Comparison of ENCODE assay signal across 35 cellular contexts in the genomic region with DNA sequence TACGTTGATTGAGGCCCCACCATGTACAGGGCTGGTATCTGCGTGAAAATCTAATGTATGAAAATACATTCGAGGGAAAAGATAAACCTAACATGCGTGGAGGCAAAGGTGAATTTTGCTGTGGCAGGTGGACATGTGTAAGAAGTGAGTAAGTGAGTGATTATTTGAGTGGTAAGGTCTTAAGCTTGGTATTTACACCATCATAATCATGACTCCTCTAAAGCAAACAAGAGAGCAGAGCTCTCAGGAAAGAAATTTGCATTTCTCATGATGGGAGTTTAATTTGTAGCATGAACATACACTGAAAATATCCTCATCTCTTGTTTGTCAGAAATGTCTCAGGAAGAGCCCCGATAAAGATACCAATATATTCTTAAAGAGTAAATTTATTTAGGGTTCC.
"Had no signal": no experiment of that assay in that cellular context is flagged by ENCODE, and none has a peak within 500 bp of the region (broad histone marks: within the 10 kb centered on the region; RNA-seq: fewer than 3 reads in every experiment).

No MANE protein-coding gene starts in this region.

- H3K27ac ChIP-seq: body of pancreas, colonic mucosa, epithelial cell of prostate, esophagus squamous epithelium, gastroesophageal sphincter, heart right ventricle, hepatocyte, WERI-Rb-1 had no signal

- H3K36me3 Mint-ChIP-seq: activated CD4-positive, alpha-beta memory T cell treated with anti-CD3 and anti-CD28 coated beads for 36 hours; activated CD8-positive, alpha-beta memory T cell treated with anti-CD3 and anti-CD28 coated beads, Interleukin-2, amount 10 ng/mL, durations not matched to agents 7 days and 5 days; activated naive CD8-positive, alpha-beta T cell had no signal

- H3K27ac Mint-ChIP-seq: activated CD4-positive, alpha-beta memory T cell treated with anti-CD3 and anti-CD28 coated beads for 36 hours; activated CD4-positive, alpha-beta T cell treated with anti-CD3 and anti-CD28 coated beads for 36 hours; activated CD4-positive, alpha-beta T cell treated with anti-CD3 and anti-CD28 coated beads, Interleukin-2, amount 10 ng/mL, durations not matched to agents 24 days and 14 days; activated CD8-positive, alpha-beta memory T cell treated with anti-CD3 and anti-CD28 coated beads, Interleukin-2, amount 10 ng/mL, durations not matched to agents 7 days and 5 days; activated CD8-positive, alpha-beta T cell treated with anti-CD3 and anti-CD28 coated beads, Interleukin-2, amount 10 ng/mL, durations not matched to agents 7 days and 5 days; activated naive CD8-positive, alpha-beta T cell; activated T-helper 1 cell treated with anti-CD3 and anti-CD28 coated beads, Interleukin-12 subunit alpha, Interleukin-12 subunit beta, Interleukin-2, Interleukin-4 antibody, amounts not matched to agents 30 ng/mL and 10 ng/mL and 1 ng/mL, durations not matched to agents 14 hours and 24 hours and 36 hours; activated T-helper 2 cell treated with anti-CD3 and anti-CD28 coated beads, Interferon-gamma antibody, Interleukin-2, Interleukin-4, amounts not matched to agents 10 μg/mL and 5 μg/mL and 100 μg/mL, durations not matched to agents 14 hours and 24 hours and 36 hours; T-helper 17 cell; T-helper 2 cell treated with Interferon-gamma antibody and Interleukin-4, amounts not matched to agents 5 μg/mL and 100 μg/mL, for 36 hours had no signal

- H3K27me3 Mint-ChIP-seq: activated CD4-positive, alpha-beta memory T cell treated with anti-CD3 and anti-CD28 coated beads for 36 hours; activated CD4-positive, alpha-beta T cell treated with anti-CD3 and anti-CD28 coated beads, Interleukin-2, amount 10 ng/mL, durations not matched to agents 24 days and 14 days; activated CD8-positive, alpha-beta memory T cell treated with anti-CD3 and anti-CD28 coated beads, Interleukin-2, amount 10 ng/mL, durations not matched to agents 7 days and 5 days; T-helper 17 cell had no signal

- H3K4me3 Mint-ChIP-seq: activated CD4-positive, alpha-beta memory T cell treated with anti-CD3 and anti-CD28 coated beads for 36 hours; activated CD4-positive, alpha-beta T cell treated with anti-CD3 and anti-CD28 coated beads for 36 hours; activated CD4-positive, alpha-beta T cell treated with anti-CD3 and anti-CD28 coated beads, Interleukin-2, amount 10 ng/mL, durations not matched to agents 24 days and 14 days; activated CD8-positive, alpha-beta memory T cell treated with anti-CD3 and anti-CD28 coated beads, Interleukin-2, amount 10 ng/mL, durations not matched to agents 7 days and 5 days; activated CD8-positive, alpha-beta T cell treated with anti-CD3 and anti-CD28 coated beads, Interleukin-2, amount 10 ng/mL, durations not matched to agents 7 days and 5 days; activated naive CD8-positive, alpha-beta T cell; activated T-helper 1 cell treated with anti-CD3 and anti-CD28 coated beads, Interleukin-12 subunit alpha, Interleukin-12 subunit beta, Interleukin-2, Interleukin-4 antibody, amounts not matched to agents 30 ng/mL and 10 ng/mL and 1 ng/mL, durations not matched to agents 14 hours and 24 hours and 36 hours; T-helper 17 cell; T-helper 2 cell treated with Interferon-gamma antibody and Interleukin-4, amounts not matched to agents 5 μg/mL and 100 μg/mL, for 36 hours had no signal

- ATAC-seq: activated CD4-positive, alpha-beta T cell treated with anti-CD3 and anti-CD28 coated beads for 36 hours; activated CD8-positive, alpha-beta memory T cell treated with anti-CD3 and anti-CD28 coated beads, Interleukin-2, amount 10 ng/mL, durations not matched to agents 7 days and 5 days; activated CD8-positive, alpha-beta T cell treated with anti-CD3 and anti-CD28 coated beads, Interleukin-2, amount 10 ng/mL, durations not matched to agents 7 days and 5 days; body of pancreas; gastroesophageal sphincter; heart right ventricle; T-helper 17 cell had no signal

- DNase-seq: activated CD4-positive, alpha-beta memory T cell treated with anti-CD3 and anti-CD28 coated beads for 36 hours; activated CD4-positive, alpha-beta T cell treated with anti-CD3 and anti-CD28 coated beads for 36 hours; activated CD4-positive, alpha-beta T cell treated with anti-CD3 and anti-CD28 coated beads, Interleukin-2, amount 10 ng/mL, durations not matched to agents 24 days and 14 days; activated CD4-positive, CD25-positive, alpha-beta regulatory T cell; activated CD4-positive, CD25-positive, alpha-beta regulatory T cell treated with anti-CD3 and anti-CD28 coated beads, Interleukin-2, amount 50 U/mL, for 72 hours; activated CD8-positive, alpha-beta memory T cell treated with anti-CD3 and anti-CD28 coated beads, Interleukin-2, amount 10 ng/mL, durations not matched to agents 7 days and 5 days; activated CD8-positive, alpha-beta memory T cell treated with anti-CD3 and anti-CD28 coated beads, Interleukin-2, amount 50 U/mL, for 4 hours; activated CD8-positive, alpha-beta T cell treated with anti-CD3 and anti-CD28 coated beads, Interleukin-2, amount 10 ng/mL, durations not matched to agents 7 days and 5 days; activated effector memory CD4-positive, alpha-beta T cell treated with anti-CD3 and anti-CD28 coated beads, Interleukin-2, amount 50 U/mL, for 16 hours; activated naive CD4-positive, alpha-beta T cell; activated naive CD4-positive, alpha-beta T cell treated with anti-CD3 and anti-CD28 coated beads, Interleukin-2, amount 50 U/mL, for 16 hours; activated T-cell treated with anti-CD3 and anti-CD28 coated beads, Interleukin-2, amount 50 U/mL, for 1 hour; activated T-cell treated with anti-CD3 and anti-CD28 coated beads, Interleukin-2, amount 50 U/mL, for 48 hours; amniotic stem cell; anterior cingulate cortex; body of pancreas; central memory CD4-positive, alpha-beta T cell; cerebellar nuclear complex; colonic mucosa; effector CD8-positive, alpha-beta T cell; esophagus squamous epithelium; foreskin melanocyte; heart right ventricle; T-helper 17 cell; T1000; WERI-Rb-1 had no signal

- H3K36me3 ChIP-seq: colonic mucosa, esophagus squamous epithelium, gastroesophageal sphincter, heart right ventricle, WERI-Rb-1 had no signal

- FAIRE-seq: endometrium, endothelial cell of umbilical vein had no signal

- H3K79me2 ChIP-seq: hepatocyte had no signal

- H3K4me2 ChIP-seq: hepatocyte had no signal

- H3K4me1 Mint-ChIP-seq: activated CD4-positive, alpha-beta T cell treated with anti-CD3 and anti-CD28 coated beads for 36 hours; activated CD4-positive, alpha-beta T cell treated with anti-CD3 and anti-CD28 coated beads, Interleukin-2, amount 10 ng/mL, durations not matched to agents 24 days and 14 days; activated CD8-positive, alpha-beta memory T cell treated with anti-CD3 and anti-CD28 coated beads, Interleukin-2, amount 10 ng/mL, durations not matched to agents 7 days and 5 days; T-helper 17 cell had no signal

- H3K9me3 Mint-ChIP-seq: activated CD4-positive, alpha-beta memory T cell treated with anti-CD3 and anti-CD28 coated beads for 36 hours; activated CD4-positive, alpha-beta T cell treated with anti-CD3 and anti-CD28 coated beads, Interleukin-2, amount 10 ng/mL, durations not matched to agents 24 days and 14 days; activated T-helper 1 cell treated with anti-CD3 and anti-CD28 coated beads, Interleukin-12 subunit alpha, Interleukin-12 subunit beta, Interleukin-2, Interleukin-4 antibody, amounts not matched to agents 30 ng/mL and 10 ng/mL and 1 ng/mL, durations not matched to agents 14 hours and 24 hours and 36 hours; activated T-helper 2 cell treated with anti-CD3 and anti-CD28 coated beads, Interferon-gamma antibody, Interleukin-2, Interleukin-4, amounts not matched to agents 10 μg/mL and 5 μg/mL and 100 μg/mL, durations not matched to agents 14 hours and 24 hours and 36 hours; T-helper 2 cell treated with Interferon-gamma antibody and Interleukin-4, amounts not matched to agents 5 μg/mL and 100 μg/mL, for 36 hours had no signal

- H2AFZ ChIP-seq: hepatocyte had no signal

- H3K9me3 ChIP-seq: body of pancreas, colonic mucosa, esophagus squamous epithelium, gastroesophageal sphincter, heart right ventricle had no signal

- H3K4me3 ChIP-seq: body of pancreas, colonic mucosa, esophagus squamous epithelium, gastroesophageal sphincter, heart right ventricle, hepatocyte had no signal

- H3K27me3 ChIP-seq: body of pancreas, colonic mucosa, esophagus squamous epithelium, gastroesophageal sphincter, hepatocyte had no signal

- H3K4me1 ChIP-seq: body of pancreas, colonic mucosa, esophagus squamous epithelium, gastroesophageal sphincter, heart right ventricle had no signal
